Comparison of ENCODE assay signal across 8 cellular contexts in the genomic region with DNA sequence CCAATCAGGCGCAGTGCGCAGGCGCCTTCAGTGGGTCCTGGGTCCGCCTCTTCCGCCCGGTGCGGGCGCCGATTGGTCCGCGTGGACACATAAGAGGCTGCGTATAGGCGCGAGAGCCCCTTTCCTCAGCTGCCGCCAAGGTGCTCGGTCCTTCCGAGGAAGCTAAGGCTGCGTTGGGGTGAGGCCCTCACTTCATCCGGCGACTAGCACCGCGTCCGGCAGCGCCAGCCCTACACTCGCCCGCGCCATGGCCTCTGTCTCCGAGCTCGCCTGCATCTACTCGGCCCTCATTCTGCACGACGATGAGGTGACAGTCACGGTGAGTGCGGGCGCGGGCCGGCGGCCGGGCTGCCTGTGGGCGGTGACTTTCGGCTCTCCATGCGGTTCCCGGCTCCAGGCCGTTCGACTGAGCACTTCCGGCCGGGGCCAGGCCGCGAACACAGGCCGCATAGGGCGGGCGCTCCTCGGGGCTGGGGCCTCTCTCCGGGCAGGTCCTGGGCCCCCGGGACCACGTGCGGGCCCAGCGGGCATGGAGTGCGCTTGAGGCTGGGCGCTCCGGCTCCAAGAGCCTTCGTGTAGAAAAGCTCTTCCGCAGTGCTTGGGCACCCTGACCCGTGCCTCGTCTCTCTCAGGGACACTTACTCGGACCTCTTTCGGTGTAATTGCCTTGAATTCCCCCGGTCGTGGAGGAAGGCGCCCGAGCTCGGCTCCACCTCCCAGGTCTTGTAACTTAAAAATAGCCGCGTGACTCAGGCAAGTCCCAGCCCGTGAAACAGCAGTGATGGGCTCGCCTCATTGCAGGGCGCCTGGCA. TPM values are rescaled to one million over a fixed set of nuclear protein-coding genes. Genes with fewer than 3 reads are reported as not detected.
DNase-seq lines count a peak whose midpoint lies in the region; ATAC-seq and TF ChIP-seq lines count a peak whose summit lies in the region.

A gene (plus strand): TSS at position 117 of the 812 bp plus-strand sequence. CDS start 131 bp downstream, at position 248.

- intact Hi-C loops in activated B cell treated with CpG ODN at 0.5 μM for 24 hours (cut with micrococcal nuclease) (loop anchor here (1.0 to 10.0 kb wide), 6 partner anchors 9 to 1309 kb away; a partner anchor contains a TSS), spleen (cut with DNase I; ENCODE audit: low total_unique reads) (no loop called here)

- CTCF ChIA-PET in activated B cell treated with CpG ODN at 0.5 μM for 24 hours (lab: Charles Lee): interaction anchor here (0.6 to 2.2 kb wide), 2 partner anchors 10 to 13 kb away, joined by 3 to 18 read pairs; no protein-coding TSS in a partner anchor

- TF ChIP-seq POLR2A in spleen (IDR thresholded peaks at IDR 0.05): peak in 2 of 3 donors; percentile 15 to 80

- peaks cover 46% of the 10 kb centered on the region for H3K4me1 Mint-ChIP-seq in activated B cell treated with CpG ODN at 0.5 μM for 24 hours
- peaks cover 39 to 49% of the 10 kb centered on the region in 2 donors for H3K4me1 Mint-ChIP-seq in immature natural killer cell

- no peak for TF ChIP-seq CTCF in activated B cell treated with CpG ODN at 0.5 μM for 24 hours (IDR thresholded peaks at IDR 0.05)
- TF ChIP-seq CTCF in spleen (IDR thresholded peaks at IDR 0.05 in 8 of 11, conservative IDR thresholded peaks at IDR 0.05 in 3 of 11): peak in 2 of 11 experiments; percentile 7 to 29

- ATAC-seq in GM18868 (IDR thresholded peaks at IDR 0.05; ENCODE audit: unreplicated experiment): peak; percentile 77
- ATAC-seq in HG03108 (IDR thresholded peaks at IDR 0.05; ENCODE audit: unreplicated experiment): peak; percentile 83
- ATAC-seq in activated B cell treated with CpG ODN at 0.5 μM for 24 hours (ENCODE audit: low read depth): peak; percentile 90

- H3K4me3 Mint-ChIP-seq in activated B cell treated with CpG ODN at 0.5 μM for 24 hours (peak within 1 kb of the TSS; percentile 98), immature natural killer cell (peak within 1 kb of the TSS; percentile 95 to 99 (median 98))

- 0 to 1% (median 0%) methylated on average over 19 to 77 of the region's 77 CpGs for WGBS in spleen, 5 donors

- H3K27ac Mint-ChIP-seq in activated B cell treated with CpG ODN at 0.5 μM for 24 hours (peak within 1 kb of the TSS; percentile 99), immature natural killer cell (peak within 1 kb of the TSS; percentile 92 to 100 (median 98))

- H3K4me3 ChIP-seq in ACC112 (ENCODE audit: low read depth, low read length) (peak within 1 kb of the TSS; percentile 81), spleen (peak within 1 kb of the TSS; percentile 82 to 99 (median 93))

- H3K9me3 Mint-ChIP-seq in activated B cell treated with CpG ODN at 0.5 μM for 24 hours (no peaks in the 10 kb centered on the region), immature natural killer cell (no peaks in the 10 kb centered on the region)

- peak within 1 kb of the TSS; percentile 96 for H2AFZ ChIP-seq in ACC112 (ENCODE audit: low read length, unreplicated experiment)

- H3K36me3 ChIP-seq in ACC112 (ENCODE audit: insufficient read depth, low read length) (peaks cover 46% of the 10 kb centered on the region), spleen (peaks cover 0 to 39% (median 26%) of the 10 kb centered on the region in 6 donors)

- peak; percentile 75 for DNase-seq in NCI-H2227 treated with DMSO at 0.1 percent for 48 hours (lab: John Stamatoyannopoulos, UW)
- DNase-seq in activated B cell treated with CpG ODN at 0.5 μM for 24 hours: peak; percentile 94
- DNase-seq in caudate nucleus (lab: John Stamatoyannopoulos, UW): peak in 60 of 61 donors; percentile 49 to 98 (median 93)
- peak; percentile 95 to 96 (median 95) for DNase-seq in immature natural killer cell
- DNase-seq in spleen: peak; percentile 99

- H3K79me2 ChIP-seq in ACC112 (ENCODE audit: control insufficient read depth, insufficient read depth, low read length, unreplicated experiment): peaks cover 39% of the 10 kb centered on the region

- H3K27me3 ChIP-seq in ACC112 (ENCODE audit: insufficient read depth, low read length): no peaks in the 10 kb centered on the region
- no peaks in the 10 kb centered on the region for H3K27me3 ChIP-seq in spleen (replicated peaks in 1 of 7)

- H3K27ac ChIP-seq in ACC112 (ENCODE audit: low read depth, low read length) (peak within 1 kb of the TSS; percentile 74), caudate nucleus (ENCODE audit: low read depth, low read length) (peak within 1 kb of the TSS; percentile 82), spleen (peak within 1 kb of the TSS; percentile 92 to 97 (median 94))

- H3K36me3 Mint-ChIP-seq in activated B cell treated with CpG ODN at 0.5 μM for 24 hours (ENCODE audit: low read depth): peaks cover 54% of the 10 kb centered on the region
- H3K36me3 Mint-ChIP-seq in immature natural killer cell: peaks cover 12 to 24% (median 16%) of the 10 kb centered on the region in 3 donors

- POLR2A ChIA-PET in activated B cell treated with CpG ODN at 0.5 μM for 24 hours (lab: Charles Lee): interaction anchor here (0.6 to 6.1 kb wide), 24 partner anchors 9 to 1399 kb away, joined by 3 to 156 read pairs (median 5); a partner anchor contains a TSS

- no peaks in the 10 kb centered on the region for H3K9me3 ChIP-seq in spleen

- H3K27me3 Mint-ChIP-seq in activated B cell treated with CpG ODN at 0.5 μM for 24 hours (no peaks in the 10 kb centered on the region), immature natural killer cell (ENCODE audit: low read depth in 3 of 3) (peaks cover 8 to 13% (median 12%) of the 10 kb centered on the region in 3 donors)

- H3K4me1 ChIP-seq in ACC112 (ENCODE audit: control insufficient read depth, insufficient read depth, low read length, unreplicated experiment) (peaks cover 31% of the 10 kb centered on the region), spleen (peaks cover 14 to 51% (median 36%) of the 10 kb centered on the region in 6 donors)

RNA-seq across cellular contexts. Expression of the gene that starts here (rescaled TPM):
- 3,035 and 3,437 TPM in 2 replicates for total RNA-seq in activated B cell treated with CpG ODN at 0.5 μM for 24 hours
- 1,000 to 10,000 TPM in 2 of 3 donors, 100 to 1,000 TPM in 1; 537 to 1,740 (median 1,337) TPM for polyA plus RNA-seq in immature natural killer cell
- 1,000 to 10,000 TPM in 4 of 7 donors, 100 to 1,000 TPM in 3; 439 to 1,791 (median 1,406) TPM for total RNA-seq in spleen
- polyA plus RNA-seq in spleen: 1,000 to 10,000 TPM; 3,122 to 3,995 (median 3,688) TPM

Comparison
In these comparisons a context has a peak if more than half of its experiments do, and no peak if none do; other contexts are left out.
1. Peak in every context shown above with its lines: DNase-seq, ATAC-seq, H3K4me3 ChIP-seq and H3K27ac ChIP-seq.